Comparison of ENCODE assay signal across 1 cellular context in genomic region chr7:27165655-27166474, GRCh38.
TF ChIP-seq lines count a peak whose summit lies in the region.

No MANE protein-coding gene starts in this region.

TF ChIP-seq in endothelial cell of umbilical vein, 7 proteins besides CTCF, POLR2A, EP300 and RAD21:
- TF ChIP-seq JUN (IDR thresholded peaks at IDR 0.05; ENCODE audit: borderline replicate concordance, insufficient read depth, insufficient read length, low read depth) (no peak), MYC (IDR thresholded peaks at IDR 0.05; ENCODE audit: low read depth, low read length) (no peak), GATA2 (IDR thresholded peaks at IDR 0.05; ENCODE audit: insufficient read depth, insufficient read length, low read depth, low read length) (no peak), POLR2AphosphoS5 (IDR thresholded peaks at IDR 0.05; ENCODE audit: insufficient read depth, low read depth, low read length) (no peak), EZH2 (IDR thresholded peaks at IDR 0.05; ENCODE audit: borderline replicate concordance, low read depth, low read length, severe bottlenecking) (no peak), FOS (IDR thresholded peaks at IDR 0.05; ENCODE audit: borderline replicate concordance, insufficient read depth, low read length) (no peak), MAX (IDR thresholded peaks at IDR 0.05; ENCODE audit: insufficient read depth, insufficient read length) (no peak)
